1 cellular context compared by ENCODE assay signal in genomic region chr19:54204767-54205468, GRCh38.
TF ChIP-seq lines count a peak whose summit lies in the region.

No MANE protein-coding gene starts in this region.

TF ChIP-seq in endothelial cell of umbilical vein, 7 proteins besides CTCF, POLR2A, EP300 and RAD21:
- TF ChIP-seq FOS (IDR thresholded peaks at IDR 0.05; ENCODE audit: borderline replicate concordance, insufficient read depth, low read length) (no peak), POLR2AphosphoS5 (IDR thresholded peaks at IDR 0.05; ENCODE audit: insufficient read depth, low read depth, low read length) (no peak), EZH2 (IDR thresholded peaks at IDR 0.05; ENCODE audit: borderline replicate concordance, low read depth, low read length, severe bottlenecking) (no peak), JUN (IDR thresholded peaks at IDR 0.05; ENCODE audit: borderline replicate concordance, insufficient read depth, insufficient read length, low read depth) (no peak), GATA2 (IDR thresholded peaks at IDR 0.05; ENCODE audit: insufficient read depth, insufficient read length, low read depth, low read length) (no peak), MYC (IDR thresholded peaks at IDR 0.05; ENCODE audit: low read depth, low read length) (no peak), MAX (IDR thresholded peaks at IDR 0.05; ENCODE audit: insufficient read depth, insufficient read length) (no peak)
